Comparison of ENCODE assay signal across 1 cellular context in the genomic region with DNA sequence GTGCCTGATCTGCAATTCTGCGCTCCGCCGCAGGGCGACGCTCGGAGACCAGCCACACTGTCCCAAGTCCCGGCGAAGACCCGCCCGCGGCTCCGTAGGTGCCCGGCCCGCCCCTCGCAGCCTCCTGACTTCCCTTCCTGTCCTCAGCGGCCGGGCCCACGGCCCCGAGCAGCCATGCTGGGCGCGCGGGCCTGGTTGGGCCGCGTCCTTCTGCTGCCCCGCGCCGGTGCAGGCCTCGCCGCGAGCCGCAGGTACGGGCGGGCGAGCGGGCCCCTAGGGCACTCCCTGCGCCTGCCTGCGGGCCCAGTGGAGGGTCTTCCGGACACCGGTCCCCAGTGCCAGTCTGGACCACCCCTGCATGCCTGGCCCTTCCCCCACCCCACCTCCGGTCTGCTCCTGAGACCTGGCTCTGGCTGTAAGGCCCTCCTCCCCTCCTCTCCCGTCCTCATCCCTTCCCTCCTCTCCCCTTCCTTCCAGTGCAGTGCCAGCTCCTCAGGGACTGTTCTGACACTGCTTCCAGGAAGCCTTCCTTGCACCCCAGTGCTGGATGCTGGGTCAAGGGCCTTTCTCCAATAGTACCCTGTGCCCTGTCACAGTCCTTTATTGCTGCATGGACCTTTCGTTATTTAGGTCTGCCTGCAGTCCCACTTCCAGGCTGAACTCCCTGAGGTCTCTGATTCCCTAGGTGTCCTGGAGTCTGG.
TF ChIP-seq lines count a peak whose summit lies in the region.

A gene (plus strand): TSS at position 140 of the 701 bp plus-strand sequence. CDS start 35 bp downstream, at position 175.

TF ChIP-seq in HepG2, 621 proteins besides CTCF, POLR2A, EP300 and RAD21 (continued from another document and continues in another):
- TF ChIP-seq, protein P1, sequence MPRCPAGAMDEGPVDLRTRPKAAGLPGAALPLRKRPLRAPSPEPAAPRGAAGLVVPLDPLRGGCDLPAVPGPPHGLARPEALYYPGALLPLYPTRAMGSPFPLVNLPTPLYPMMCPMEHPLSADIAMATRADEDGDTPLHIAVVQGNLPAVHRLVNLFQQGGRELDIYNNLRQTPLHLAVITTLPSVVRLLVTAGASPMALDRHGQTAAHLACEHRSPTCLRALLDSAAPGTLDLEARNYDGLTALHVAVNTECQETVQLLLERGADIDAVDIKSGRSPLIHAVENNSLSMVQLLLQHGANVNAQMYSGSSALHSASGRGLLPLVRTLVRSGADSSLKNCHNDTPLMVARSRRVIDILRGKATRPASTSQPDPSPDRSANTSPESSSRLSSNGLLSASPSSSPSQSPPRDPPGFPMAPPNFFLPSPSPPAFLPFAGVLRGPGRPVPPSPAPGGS (CRISPR knock-in tag; IDR thresholded peaks at IDR 0.05) = peak; percentile 82
- TF ChIP-seq, protein P2, sequence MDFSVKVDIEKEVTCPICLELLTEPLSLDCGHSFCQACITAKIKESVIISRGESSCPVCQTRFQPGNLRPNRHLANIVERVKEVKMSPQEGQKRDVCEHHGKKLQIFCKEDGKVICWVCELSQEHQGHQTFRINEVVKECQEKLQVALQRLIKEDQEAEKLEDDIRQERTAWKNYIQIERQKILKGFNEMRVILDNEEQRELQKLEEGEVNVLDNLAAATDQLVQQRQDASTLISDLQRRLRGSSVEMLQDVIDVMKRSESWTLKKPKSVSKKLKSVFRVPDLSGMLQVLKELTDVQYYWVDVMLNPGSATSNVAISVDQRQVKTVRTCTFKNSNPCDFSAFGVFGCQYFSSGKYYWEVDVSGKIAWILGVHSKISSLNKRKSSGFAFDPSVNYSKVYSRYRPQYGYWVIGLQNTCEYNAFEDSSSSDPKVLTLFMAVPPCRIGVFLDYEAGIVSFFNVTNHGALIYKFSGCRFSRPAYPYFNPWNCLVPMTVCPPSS (IDR thresholded peaks at IDR 0.05) = no peak
- peak; percentile 74; the same call in 1 of the 2 replicates for TF ChIP-seq XBP1 (CRISPR knock-in tag; IDR thresholded peaks at IDR 0.05)
- TF ChIP-seq ZFP41 (CRISPR knock-in tag; IDR thresholded peaks at IDR 0.05; ENCODE audit: borderline replicate concordance) = peak; percentile 72; the same call in 1 of the 2 replicates
- TF ChIP-seq ZNF24 (IDR thresholded peaks at IDR 0.05) = no peak
- 0 out of 2 replicates have a peak, but pooled peaks have one; percentile 54 for TF ChIP-seq POGZ (CRISPR knock-in tag; IDR thresholded peaks at IDR 0.05)
- peak; percentile 72 for TF ChIP-seq PHF5A (CRISPR knock-in tag; IDR thresholded peaks at IDR 0.05; ENCODE audit: low read depth, unreplicated experiment)
- no peak for TF ChIP-seq NCOA1 (CRISPR knock-in tag; IDR thresholded peaks at IDR 0.05)
- TF ChIP-seq, protein P3, sequence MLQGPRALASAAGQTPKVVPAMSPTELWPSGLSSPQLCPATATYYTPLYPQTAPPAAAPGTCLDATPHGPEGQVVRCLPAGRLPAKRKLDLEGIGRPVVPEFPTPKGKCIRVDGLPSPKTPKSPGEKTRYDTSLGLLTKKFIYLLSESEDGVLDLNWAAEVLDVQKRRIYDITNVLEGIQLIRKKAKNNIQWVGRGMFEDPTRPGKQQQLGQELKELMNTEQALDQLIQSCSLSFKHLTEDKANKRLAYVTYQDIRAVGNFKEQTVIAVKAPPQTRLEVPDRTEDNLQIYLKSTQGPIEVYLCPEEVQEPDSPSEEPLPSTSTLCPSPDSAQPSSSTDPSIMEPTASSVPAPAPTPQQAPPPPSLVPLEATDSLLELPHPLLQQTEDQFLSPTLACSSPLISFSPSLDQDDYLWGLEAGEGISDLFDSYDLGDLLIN (CRISPR knock-in tag; IDR thresholded peaks at IDR 0.05; ENCODE audit: borderline replicate concordance) = peak; percentile 96; the same call in 1 of the 2 replicates
- TF ChIP-seq, protein P4, sequence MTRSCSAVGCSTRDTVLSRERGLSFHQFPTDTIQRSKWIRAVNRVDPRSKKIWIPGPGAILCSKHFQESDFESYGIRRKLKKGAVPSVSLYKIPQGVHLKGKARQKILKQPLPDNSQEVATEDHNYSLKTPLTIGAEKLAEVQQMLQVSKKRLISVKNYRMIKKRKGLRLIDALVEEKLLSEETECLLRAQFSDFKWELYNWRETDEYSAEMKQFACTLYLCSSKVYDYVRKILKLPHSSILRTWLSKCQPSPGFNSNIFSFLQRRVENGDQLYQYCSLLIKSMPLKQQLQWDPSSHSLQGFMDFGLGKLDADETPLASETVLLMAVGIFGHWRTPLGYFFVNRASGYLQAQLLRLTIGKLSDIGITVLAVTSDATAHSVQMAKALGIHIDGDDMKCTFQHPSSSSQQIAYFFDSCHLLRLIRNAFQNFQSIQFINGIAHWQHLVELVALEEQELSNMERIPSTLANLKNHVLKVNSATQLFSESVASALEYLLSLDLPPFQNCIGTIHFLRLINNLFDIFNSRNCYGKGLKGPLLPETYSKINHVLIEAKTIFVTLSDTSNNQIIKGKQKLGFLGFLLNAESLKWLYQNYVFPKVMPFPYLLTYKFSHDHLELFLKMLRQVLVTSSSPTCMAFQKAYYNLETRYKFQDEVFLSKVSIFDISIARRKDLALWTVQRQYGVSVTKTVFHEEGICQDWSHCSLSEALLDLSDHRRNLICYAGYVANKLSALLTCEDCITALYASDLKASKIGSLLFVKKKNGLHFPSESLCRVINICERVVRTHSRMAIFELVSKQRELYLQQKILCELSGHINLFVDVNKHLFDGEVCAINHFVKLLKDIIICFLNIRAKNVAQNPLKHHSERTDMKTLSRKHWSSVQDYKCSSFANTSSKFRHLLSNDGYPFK (CRISPR knock-in tag; IDR thresholded peaks at IDR 0.05; ENCODE audit: borderline replicate concordance) = no peak; the same call in 1 of the 2 replicates
- TF ChIP-seq ZMYM2 (CRISPR knock-in tag; IDR thresholded peaks at IDR 0.05) = no peak
- TF ChIP-seq ZNF850 (CRISPR knock-in tag; conservative IDR thresholded peaks at IDR 0.05) = no peak
- TF ChIP-seq, protein P5, sequence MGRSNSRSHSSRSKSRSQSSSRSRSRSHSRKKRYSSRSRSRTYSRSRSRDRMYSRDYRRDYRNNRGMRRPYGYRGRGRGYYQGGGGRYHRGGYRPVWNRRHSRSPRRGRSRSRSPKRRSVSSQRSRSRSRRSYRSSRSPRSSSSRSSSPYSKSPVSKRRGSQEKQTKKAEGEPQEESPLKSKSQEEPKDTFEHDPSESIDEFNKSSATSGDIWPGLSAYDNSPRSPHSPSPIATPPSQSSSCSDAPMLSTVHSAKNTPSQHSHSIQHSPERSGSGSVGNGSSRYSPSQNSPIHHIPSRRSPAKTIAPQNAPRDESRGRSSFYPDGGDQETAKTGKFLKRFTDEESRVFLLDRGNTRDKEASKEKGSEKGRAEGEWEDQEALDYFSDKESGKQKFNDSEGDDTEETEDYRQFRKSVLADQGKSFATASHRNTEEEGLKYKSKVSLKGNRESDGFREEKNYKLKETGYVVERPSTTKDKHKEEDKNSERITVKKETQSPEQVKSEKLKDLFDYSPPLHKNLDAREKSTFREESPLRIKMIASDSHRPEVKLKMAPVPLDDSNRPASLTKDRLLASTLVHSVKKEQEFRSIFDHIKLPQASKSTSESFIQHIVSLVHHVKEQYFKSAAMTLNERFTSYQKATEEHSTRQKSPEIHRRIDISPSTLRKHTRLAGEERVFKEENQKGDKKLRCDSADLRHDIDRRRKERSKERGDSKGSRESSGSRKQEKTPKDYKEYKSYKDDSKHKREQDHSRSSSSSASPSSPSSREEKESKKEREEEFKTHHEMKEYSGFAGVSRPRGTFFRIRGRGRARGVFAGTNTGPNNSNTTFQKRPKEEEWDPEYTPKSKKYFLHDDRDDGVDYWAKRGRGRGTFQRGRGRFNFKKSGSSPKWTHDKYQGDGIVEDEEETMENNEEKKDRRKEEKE (IDR thresholded peaks at IDR 0.05) = no peak
- peak; percentile 78; the same call in 1 of the 2 replicates for TF ChIP-seq SAFB2 (CRISPR knock-in tag; IDR thresholded peaks at IDR 0.05; ENCODE audit: borderline replicate concordance, low read depth)
- TF ChIP-seq ZBTB42 (CRISPR knock-in tag; IDR thresholded peaks at IDR 0.05) = no peak
- no peak for TF ChIP-seq RBM22 (optimal IDR thresholded peaks at IDR 0.05; ENCODE audit: low read length)
- peak; percentile 78 for TF ChIP-seq YEATS2 (CRISPR knock-in tag; IDR thresholded peaks at IDR 0.05; ENCODE audit: borderline replicate concordance)
- no peak for TF ChIP-seq GTF3A (CRISPR knock-in tag; conservative IDR thresholded peaks at IDR 0.05)
- TF ChIP-seq ZNF558 (CRISPR knock-in tag; IDR thresholded peaks at IDR 0.05; ENCODE audit: borderline replicate concordance) = peak; percentile 87; the same call in 1 of the 2 replicates
- TF ChIP-seq, protein P6, sequence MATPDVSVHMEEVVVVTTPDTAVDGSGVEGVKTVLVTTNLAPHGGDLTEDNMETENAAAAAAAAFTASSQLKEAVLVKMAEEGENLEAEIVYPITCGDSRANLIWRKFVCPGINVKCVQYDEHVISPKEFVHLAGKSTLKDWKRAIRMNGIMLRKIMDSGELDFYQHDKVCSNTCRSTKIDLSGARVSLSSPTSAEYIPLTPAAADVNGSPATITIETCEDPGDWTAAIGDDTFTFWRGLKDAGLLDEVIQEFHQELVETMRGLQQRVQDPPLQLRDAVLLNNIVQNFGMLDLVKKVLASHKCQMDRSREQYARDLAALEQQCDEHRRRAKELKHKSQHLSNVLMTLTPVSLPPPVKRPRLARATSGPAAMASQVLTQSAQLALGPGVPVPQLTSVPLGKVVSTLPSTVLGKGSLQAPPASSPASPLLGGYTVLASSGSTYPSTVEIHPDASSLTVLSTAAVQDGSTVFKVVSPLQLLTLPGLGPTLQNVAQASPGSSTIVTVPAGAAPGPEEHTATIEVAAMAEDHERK (CRISPR knock-in tag; IDR thresholded peaks at IDR 0.05; ENCODE audit: low read depth) = no peak
- peak; percentile 37; the same call in 1 of the 2 replicates for TF ChIP-seq PITX1 (CRISPR knock-in tag; IDR thresholded peaks at IDR 0.05)
- TF ChIP-seq, protein P7, sequence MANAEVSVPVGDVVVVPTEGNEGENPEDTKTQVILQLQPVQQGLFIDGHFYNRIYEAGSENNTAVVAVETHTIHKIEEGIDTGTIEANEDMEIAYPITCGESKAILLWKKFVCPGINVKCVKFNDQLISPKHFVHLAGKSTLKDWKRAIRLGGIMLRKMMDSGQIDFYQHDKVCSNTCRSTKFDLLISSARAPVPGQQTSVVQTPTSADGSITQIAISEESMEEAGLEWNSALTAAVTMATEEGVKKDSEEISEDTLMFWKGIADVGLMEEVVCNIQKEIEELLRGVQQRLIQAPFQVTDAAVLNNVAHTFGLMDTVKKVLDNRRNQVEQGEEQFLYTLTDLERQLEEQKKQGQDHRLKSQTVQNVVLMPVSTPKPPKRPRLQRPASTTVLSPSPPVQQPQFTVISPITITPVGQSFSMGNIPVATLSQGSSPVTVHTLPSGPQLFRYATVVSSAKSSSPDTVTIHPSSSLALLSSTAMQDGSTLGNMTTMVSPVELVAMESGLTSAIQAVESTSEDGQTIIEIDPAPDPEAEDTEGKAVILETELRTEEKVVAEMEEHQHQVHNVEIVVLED (CRISPR knock-in tag; IDR thresholded peaks at IDR 0.05; ENCODE audit: borderline replicate concordance) = peak; percentile 49; the same call in 1 of the 2 replicates
- peak; percentile 96; the same call in 1 of the 2 replicates for TF ChIP-seq ZNF34 (CRISPR knock-in tag; IDR thresholded peaks at IDR 0.05; ENCODE audit: borderline replicate concordance)
- no peak for TF ChIP-seq ZNF549 (CRISPR knock-in tag; IDR thresholded peaks at IDR 0.05)
- no peak for TF ChIP-seq HDAC6 (IDR thresholded peaks at IDR 0.05; ENCODE audit: low read depth, low read length)
- TF ChIP-seq MEIS2 (CRISPR knock-in tag; IDR thresholded peaks at IDR 0.05) = peak; percentile 94
- 0 out of 2 replicates have a peak, but pooled peaks have one; percentile 15 for TF ChIP-seq HMG20A (CRISPR knock-in tag; IDR thresholded peaks at IDR 0.05; ENCODE audit: borderline replicate concordance)
- TF ChIP-seq ZNF530 (CRISPR knock-in tag; IDR thresholded peaks at IDR 0.05; ENCODE audit: low read depth) = no peak
- TF ChIP-seq, protein P8, sequence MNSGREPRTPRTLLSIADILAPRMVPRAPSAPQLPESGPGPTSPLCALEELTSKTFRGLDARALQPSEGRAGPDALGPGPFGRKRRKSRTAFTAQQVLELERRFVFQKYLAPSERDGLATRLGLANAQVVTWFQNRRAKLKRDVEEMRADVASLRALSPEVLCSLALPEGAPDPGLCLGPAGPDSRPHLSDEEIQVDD (CRISPR knock-in tag; IDR thresholded peaks at IDR 0.05; ENCODE audit: borderline replicate concordance) = 0 out of 2 replicates have a peak, but pooled peaks have one; percentile 31
- no peak for TF ChIP-seq TOE1 (CRISPR knock-in tag; IDR thresholded peaks at IDR 0.05)
- TF ChIP-seq, protein P9, sequence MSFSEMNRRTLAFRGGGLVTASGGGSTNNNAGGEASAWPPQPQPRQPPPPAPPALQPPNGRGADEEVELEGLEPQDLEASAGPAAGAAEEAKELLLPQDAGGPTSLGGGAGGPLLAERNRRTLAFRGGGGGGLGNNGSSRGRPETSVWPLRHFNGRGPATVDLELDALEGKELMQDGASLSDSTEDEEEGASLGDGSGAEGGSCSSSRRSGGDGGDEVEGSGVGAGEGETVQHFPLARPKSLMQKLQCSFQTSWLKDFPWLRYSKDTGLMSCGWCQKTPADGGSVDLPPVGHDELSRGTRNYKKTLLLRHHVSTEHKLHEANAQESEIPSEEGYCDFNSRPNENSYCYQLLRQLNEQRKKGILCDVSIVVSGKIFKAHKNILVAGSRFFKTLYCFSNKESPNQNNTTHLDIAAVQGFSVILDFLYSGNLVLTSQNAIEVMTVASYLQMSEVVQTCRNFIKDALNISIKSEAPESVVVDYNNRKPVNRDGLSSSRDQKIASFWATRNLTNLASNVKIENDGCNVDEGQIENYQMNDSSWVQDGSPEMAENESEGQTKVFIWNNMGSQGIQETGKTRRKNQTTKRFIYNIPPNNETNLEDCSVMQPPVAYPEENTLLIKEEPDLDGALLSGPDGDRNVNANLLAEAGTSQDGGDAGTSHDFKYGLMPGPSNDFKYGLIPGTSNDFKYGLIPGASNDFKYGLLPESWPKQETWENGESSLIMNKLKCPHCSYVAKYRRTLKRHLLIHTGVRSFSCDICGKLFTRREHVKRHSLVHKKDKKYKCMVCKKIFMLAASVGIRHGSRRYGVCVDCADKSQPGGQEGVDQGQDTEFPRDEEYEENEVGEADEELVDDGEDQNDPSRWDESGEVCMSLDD (CRISPR knock-in tag; IDR thresholded peaks at IDR 0.05; ENCODE audit: borderline replicate concordance) = peak; percentile 81
- TF ChIP-seq, protein P10, sequence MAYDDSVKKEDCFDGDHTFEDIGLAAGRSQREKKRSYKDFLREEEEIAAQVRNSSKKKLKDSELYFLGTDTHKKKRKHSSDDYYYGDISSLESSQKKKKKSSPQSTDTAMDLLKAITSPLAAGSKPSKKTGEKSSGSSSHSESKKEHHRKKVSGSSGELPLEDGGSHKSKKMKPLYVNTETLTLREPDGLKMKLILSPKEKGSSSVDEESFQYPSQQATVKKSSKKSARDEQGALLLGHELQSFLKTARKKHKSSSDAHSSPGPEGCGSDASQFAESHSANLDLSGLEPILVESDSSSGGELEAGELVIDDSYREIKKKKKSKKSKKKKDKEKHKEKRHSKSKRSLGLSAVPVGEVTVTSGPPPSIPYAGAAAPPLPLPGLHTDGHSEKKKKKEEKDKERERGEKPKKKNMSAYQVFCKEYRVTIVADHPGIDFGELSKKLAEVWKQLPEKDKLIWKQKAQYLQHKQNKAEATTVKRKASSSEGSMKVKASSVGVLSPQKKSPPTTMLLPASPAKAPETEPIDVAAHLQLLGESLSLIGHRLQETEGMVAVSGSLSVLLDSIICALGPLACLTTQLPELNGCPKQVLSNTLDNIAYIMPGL (CRISPR knock-in tag; IDR thresholded peaks at IDR 0.05; ENCODE audit: borderline replicate concordance in 1 of 2, low read depth in 1 of 2) = peak; percentile 96
- no peak for TF ChIP-seq HMGA1 (CRISPR knock-in tag; conservative IDR thresholded peaks at IDR 0.05)
- 0 out of 2 replicates have a peak, but pooled peaks have one; percentile 34 for TF ChIP-seq CAMTA2 (CRISPR knock-in tag; IDR thresholded peaks at IDR 0.05; ENCODE audit: borderline replicate concordance)
- no peak for TF ChIP-seq ZNF7 (CRISPR knock-in tag; IDR thresholded peaks at IDR 0.05)
